In genomic region chr13:40230833-40231266, GRCh38 we compare ENCODE assay signal across 12 cellular contexts.
DNase-seq lines count a peak whose midpoint lies in the region; ATAC-seq lines count a peak whose summit lies in the region.
"Had no signal": no experiment of that assay in that cellular context is flagged by ENCODE, and none has a peak within 500 bp of the region (broad histone marks: within the 10 kb centered on the region; RNA-seq: fewer than 3 reads in every experiment).

No MANE protein-coding gene starts in this region.

- H3K27ac Mint-ChIP-seq in activated CD4-positive, alpha-beta memory T cell treated with anti-CD3 and anti-CD28 coated beads for 36 hours: no peak overlapping the region
- no peak overlapping the region for H3K27ac Mint-ChIP-seq in activated CD4-positive, alpha-beta memory T cell treated with anti-CD3 and anti-CD28 coated beads, Interleukin-2, amount 10 ng/mL, durations not matched to agents 7 days and 5 days
- H3K27ac Mint-ChIP-seq in activated T-helper 17 cell treated with anti-CD3 and anti-CD28 coated beads, Interleukin-2, amount 50 U/mL, for 72 hours: no peak overlapping the region

- H3K36me3 Mint-ChIP-seq in activated CD4-positive, alpha-beta memory T cell treated with anti-CD3 and anti-CD28 coated beads for 36 hours: no peaks in the 10 kb centered on the region
- peaks cover 3% of the 10 kb centered on the region for H3K36me3 Mint-ChIP-seq in activated CD4-positive, alpha-beta memory T cell treated with anti-CD3 and anti-CD28 coated beads, Interleukin-2, amount 10 ng/mL, durations not matched to agents 7 days and 5 days (ENCODE audit: low read depth)
- no peaks in the 10 kb centered on the region for H3K36me3 Mint-ChIP-seq in activated T-helper 17 cell treated with anti-CD3 and anti-CD28 coated beads, Interleukin-2, amount 50 U/mL, for 72 hours (ENCODE audit: low read depth)
- H3K36me3 Mint-ChIP-seq: naive B cell had no signal

- no peaks in the 10 kb centered on the region for H3K27me3 Mint-ChIP-seq in activated CD4-positive, alpha-beta memory T cell treated with anti-CD3 and anti-CD28 coated beads for 36 hours
- H3K27me3 Mint-ChIP-seq in activated CD4-positive, alpha-beta memory T cell treated with anti-CD3 and anti-CD28 coated beads, Interleukin-2, amount 10 ng/mL, durations not matched to agents 7 days and 5 days: peaks cover 2% of the 10 kb centered on the region
- no peaks in the 10 kb centered on the region for H3K27me3 Mint-ChIP-seq in activated T-helper 17 cell treated with anti-CD3 and anti-CD28 coated beads, Interleukin-2, amount 50 U/mL, for 72 hours
- H3K27me3 Mint-ChIP-seq: naive B cell had no signal

- POLR2A ChIA-PET in activated CD4-positive, alpha-beta memory T cell treated with anti-CD3 and anti-CD28 coated beads for 36 hours (lab: Charles Lee): interaction anchor here (1.0 kb wide), 1 partner anchor 24 kb away, joined by 3 read pairs; no protein-coding TSS in a partner anchor
- POLR2A ChIA-PET in activated CD4-positive, alpha-beta memory T cell treated with anti-CD3 and anti-CD28 coated beads, Interleukin-2, amount 10 ng/mL, durations not matched to agents 7 days and 5 days (lab: Charles Lee): interaction anchor here (2.2 kb wide), 1 partner anchor 10 kb away, joined by 8 read pairs; no protein-coding TSS in a partner anchor

- peak; percentile 34 for ATAC-seq in activated T-helper 17 cell treated with anti-CD3 and anti-CD28 coated beads, Interleukin-2, amount 50 U/mL, for 72 hours (replicated peaks)
- no peak for ATAC-seq in GM21786 (IDR thresholded peaks at IDR 0.05; ENCODE audit: unreplicated experiment)
- ATAC-seq in HG02884 (IDR thresholded peaks at IDR 0.05; ENCODE audit: unreplicated experiment): no peak

- no peak overlapping the region for H3K4me3 Mint-ChIP-seq in activated CD4-positive, alpha-beta memory T cell treated with anti-CD3 and anti-CD28 coated beads for 36 hours
- H3K4me3 Mint-ChIP-seq in activated CD4-positive, alpha-beta memory T cell treated with anti-CD3 and anti-CD28 coated beads, Interleukin-2, amount 10 ng/mL, durations not matched to agents 7 days and 5 days: no peak overlapping the region
- H3K4me3 Mint-ChIP-seq in activated T-helper 17 cell treated with anti-CD3 and anti-CD28 coated beads, Interleukin-2, amount 50 U/mL, for 72 hours: peak overlapping the region; percentile 44
- H3K4me3 Mint-ChIP-seq: naive B cell had no signal

- CTCF ChIA-PET in activated CD4-positive, alpha-beta memory T cell treated with anti-CD3 and anti-CD28 coated beads for 36 hours (lab: Charles Lee): interaction anchor here (0.6 kb wide), 1 partner anchor 161 kb away, joined by 3 read pairs; no protein-coding TSS in a partner anchor
- CTCF ChIA-PET in activated CD4-positive, alpha-beta memory T cell treated with anti-CD3 and anti-CD28 coated beads, Interleukin-2, amount 10 ng/mL, durations not matched to agents 7 days and 5 days (lab: Charles Lee): interaction anchor here (1.1 kb wide), 1 partner anchor 547 kb away, joined by 3 read pairs; no protein-coding TSS in a partner anchor

- intact Hi-C loops in activated CD4-positive, alpha-beta memory T cell treated with anti-CD3 and anti-CD28 coated beads for 36 hours (cut with micrococcal nuclease): no loop called here

- peaks cover 21% of the 10 kb centered on the region for H3K4me1 Mint-ChIP-seq in activated CD4-positive, alpha-beta memory T cell treated with anti-CD3 and anti-CD28 coated beads for 36 hours (ENCODE audit: low read depth)
- peaks cover 13% of the 10 kb centered on the region for H3K4me1 Mint-ChIP-seq in activated CD4-positive, alpha-beta memory T cell treated with anti-CD3 and anti-CD28 coated beads, Interleukin-2, amount 10 ng/mL, durations not matched to agents 7 days and 5 days
- peaks cover 18% of the 10 kb centered on the region for H3K4me1 Mint-ChIP-seq in activated T-helper 17 cell treated with anti-CD3 and anti-CD28 coated beads, Interleukin-2, amount 50 U/mL, for 72 hours

- DNase-seq in activated CD4-positive, alpha-beta memory T cell treated with anti-CD3 and anti-CD28 coated beads for 36 hours: peak; percentile 21
- no peak for DNase-seq in activated CD4-positive, alpha-beta memory T cell treated with anti-CD3 and anti-CD28 coated beads, Interleukin-2, amount 10 ng/mL, durations not matched to agents 7 days and 5 days
- DNase-seq in iris pigment epithelial cell (ENCODE audit: low read depth): peak; percentile 84
- DNase-seq in stromal cell of bone marrow (ENCODE audit: low read depth): peak; percentile 36
- no peak for DNase-seq in cerebellum (ENCODE audit: low spot score)
- DNase-seq: activated naive CD4-positive, alpha-beta T cell treated with anti-CD3 and anti-CD28 coated beads, Interleukin-2, amount 50 U/mL, for 16 hours; effector CD4-positive, alpha-beta T cell; naive B cell; NCI-H2171 had no signal

- H3K9me3 Mint-ChIP-seq in activated CD4-positive, alpha-beta memory T cell treated with anti-CD3 and anti-CD28 coated beads for 36 hours: no peaks in the 10 kb centered on the region
- no peaks in the 10 kb centered on the region for H3K9me3 Mint-ChIP-seq in activated CD4-positive, alpha-beta memory T cell treated with anti-CD3 and anti-CD28 coated beads, Interleukin-2, amount 10 ng/mL, durations not matched to agents 7 days and 5 days
- H3K9me3 Mint-ChIP-seq in activated T-helper 17 cell treated with anti-CD3 and anti-CD28 coated beads, Interleukin-2, amount 50 U/mL, for 72 hours: peaks cover 3% of the 10 kb centered on the region
- H3K9me3 Mint-ChIP-seq: naive B cell had no signal

Comparison
In these comparisons a context has a peak if more than half of its experiments do, and no peak if none do; other contexts are left out.
1. DNase-seq: peak in activated CD4-positive, alpha-beta memory T cell treated with anti-CD3 and anti-CD28 coated beads for 36 hours (single experiment), iris pigment epithelial cell (single experiment) and stromal cell of bone marrow (single experiment); none in activated CD4-positive, alpha-beta memory T cell treated with anti-CD3 and anti-CD28 coated beads, Interleukin-2, amount 10 ng/mL, durations not matched to agents 7 days and 5 days (single experiment) and cerebellum (single experiment).